Comparison of ENCODE assay signal across 2 cellular contexts in genomic region chr10:123666318-123667291, GRCh38.
TF ChIP-seq lines count a peak whose summit lies in the region.

A gene with protein sequence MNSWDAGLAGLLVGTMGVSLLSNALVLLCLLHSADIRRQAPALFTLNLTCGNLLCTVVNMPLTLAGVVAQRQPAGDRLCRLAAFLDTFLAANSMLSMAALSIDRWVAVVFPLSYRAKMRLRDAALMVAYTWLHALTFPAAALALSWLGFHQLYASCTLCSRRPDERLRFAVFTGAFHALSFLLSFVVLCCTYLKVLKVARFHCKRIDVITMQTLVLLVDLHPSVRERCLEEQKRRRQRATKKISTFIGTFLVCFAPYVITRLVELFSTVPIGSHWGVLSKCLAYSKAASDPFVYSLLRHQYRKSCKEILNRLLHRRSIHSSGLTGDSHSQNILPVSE (plus strand): TSS chr10:123666355. CDS start chr10:123666408, 53 bp downstream.

TF ChIP-seq in GM23338, 12 proteins besides CTCF, POLR2A, EP300 and RAD21 (continued from another document):
- TF ChIP-seq REST (IDR thresholded peaks at IDR 0.05; ENCODE audit: unreplicated experiment), result peak; percentile 72

TF ChIP-seq in PFSK-1, 5 proteins besides CTCF, POLR2A, EP300 and RAD21 (continued from another document):
- peak; percentile 21 to 61; a peak in 1 of 4 replicates for TF ChIP-seq REST (IDR thresholded peaks at IDR 0.05; ENCODE audit: insufficient read depth in 1 of 2, low read depth in 2 of 2, low read length in 2 of 2)
- no peak for TF ChIP-seq POLR2AphosphoS5 (IDR thresholded peaks at IDR 0.05; ENCODE audit: low read depth, low read length)
- no peak for TF ChIP-seq SIN3A (IDR thresholded peaks at IDR 0.05; ENCODE audit: borderline replicate concordance, insufficient read depth, low read length)
